1 cellular context compared by ENCODE assay signal in the genomic region with DNA sequence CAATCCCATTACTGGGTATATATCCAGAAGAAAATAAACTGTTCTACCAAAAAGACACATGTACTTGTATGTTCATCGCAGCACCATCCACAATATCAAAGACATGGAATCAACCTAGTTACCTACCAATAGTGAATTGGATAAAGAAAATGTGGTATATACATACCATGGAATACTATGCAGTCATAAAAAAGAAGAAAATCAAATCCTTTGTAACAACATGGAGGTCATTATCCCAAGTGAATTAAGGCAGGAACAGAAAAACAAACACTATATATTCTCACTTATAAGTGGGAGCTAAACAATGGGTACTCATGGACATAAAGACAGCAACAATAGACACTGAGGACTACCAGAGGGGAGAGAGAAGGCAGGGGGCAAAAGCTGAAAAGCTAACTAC.
TF ChIP-seq lines count a peak whose summit lies in the region.

No MANE protein-coding gene starts in this region.

TF ChIP-seq in endothelial cell of umbilical vein, 7 proteins besides CTCF, POLR2A, EP300 and RAD21 (continued from another document):
- TF ChIP-seq, protein P1, sequence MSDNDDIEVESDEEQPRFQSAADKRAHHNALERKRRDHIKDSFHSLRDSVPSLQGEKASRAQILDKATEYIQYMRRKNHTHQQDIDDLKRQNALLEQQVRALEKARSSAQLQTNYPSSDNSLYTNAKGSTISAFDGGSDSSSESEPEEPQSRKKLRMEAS (IDR thresholded peaks at IDR 0.05; ENCODE audit: insufficient read depth, insufficient read length), result no peak
TF ChIP-seq in endothelial cell of umbilical vein: peak in this region for 0.
